In the genomic region with DNA sequence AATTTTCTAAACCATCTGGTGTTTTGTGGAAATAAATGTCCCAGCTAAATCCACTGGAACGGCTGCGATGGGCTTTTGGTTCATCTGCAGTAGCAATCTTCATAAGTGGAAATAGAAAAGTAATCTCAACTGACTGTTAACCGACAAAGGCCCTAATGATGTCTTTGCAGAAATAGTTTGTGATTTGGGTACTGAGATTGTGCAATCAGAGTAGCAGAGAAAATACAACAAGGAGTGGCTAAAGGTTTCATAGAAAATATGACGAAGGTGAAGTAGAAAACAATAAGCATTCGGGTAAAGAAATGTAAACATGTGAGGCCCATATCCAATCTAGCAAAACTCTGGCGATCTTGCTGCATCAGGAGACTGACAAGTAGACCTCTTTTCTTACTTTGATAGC, we compare ENCODE assay signal across 28 cellular contexts.
"Had no signal": no experiment of that assay in that cellular context is flagged by ENCODE, and none has a peak within 500 bp of the region (broad histone marks: within the 10 kb centered on the region; RNA-seq: fewer than 3 reads in every experiment).

No MANE protein-coding gene starts in this region.

- H3K9me3 ChIP-seq: colonic mucosa, esophagus muscularis mucosa, esophagus squamous epithelium, gastrocnemius medialis, gastroesophageal sphincter, heart left ventricle, heart right ventricle had no signal

- ATAC-seq: effector memory CD8-positive, alpha-beta T cell; esophagus mucosa; foreskin keratinocyte; gastrocnemius medialis; gastroesophageal sphincter; heart left ventricle; heart right ventricle had no signal

- H3K79me2 ChIP-seq: hepatocyte had no signal

- H3K4me2 ChIP-seq: hepatocyte had no signal

- H3K27me3 ChIP-seq: colonic mucosa, esophagus muscularis mucosa, esophagus squamous epithelium, foreskin keratinocyte, gastrocnemius medialis, gastroesophageal sphincter, heart left ventricle, heart right ventricle, hepatocyte had no signal

- H3K36me3 ChIP-seq: colonic mucosa, esophagus muscularis mucosa, esophagus squamous epithelium, gastrocnemius medialis, gastroesophageal sphincter, heart left ventricle, heart right ventricle had no signal

- DNase-seq: colonic mucosa; dermis blood vessel endothelial cell; dorsolateral prefrontal cortex; effector CD4-positive, alpha-beta T cell; effector CD8-positive, alpha-beta T cell; effector memory CD4-positive, alpha-beta T cell; effector memory CD8-positive, alpha-beta T cell; endodermal cell; erythroblast; esophagus squamous epithelium; foreskin fibroblast; foreskin keratinocyte; foreskin melanocyte; gastrocnemius medialis; glutamatergic neuron; head of caudate nucleus; heart left ventricle; heart right ventricle had no signal

- H3K4me3 ChIP-seq: colonic mucosa, coronary artery, dorsolateral prefrontal cortex, esophagus muscularis mucosa, esophagus squamous epithelium, gastrocnemius medialis, gastroesophageal sphincter, heart left ventricle, heart right ventricle, hepatocyte had no signal

- H3K27ac ChIP-seq: colonic mucosa, coronary artery, dorsolateral prefrontal cortex, epithelial cell of prostate, esophagus muscularis mucosa, esophagus squamous epithelium, foreskin keratinocyte, gastrocnemius medialis, gastroesophageal sphincter, heart left ventricle, heart right ventricle, hepatocyte had no signal

- H2AFZ ChIP-seq: hepatocyte had no signal

- FAIRE-seq: colon, endometrium, endothelial cell of umbilical vein, frontal cortex had no signal

- H3K4me1 ChIP-seq: colonic mucosa, esophagus squamous epithelium, foreskin keratinocyte, gastroesophageal sphincter, heart left ventricle, heart right ventricle had no signal
